Comparison of ENCODE assay signal across 8 cellular contexts in the genomic region with DNA sequence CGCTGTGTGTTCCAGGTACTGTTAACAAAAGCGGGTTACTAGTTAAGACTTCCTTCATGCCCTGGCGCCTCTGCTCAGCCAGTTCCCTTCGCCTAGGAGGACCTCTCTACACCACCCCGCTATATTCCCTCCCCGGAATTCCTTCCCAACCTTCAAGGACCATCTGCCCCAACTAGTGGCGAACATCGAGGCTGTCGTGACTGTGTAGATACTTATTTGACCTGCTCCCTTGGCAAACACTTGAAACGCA. TPM values are rescaled to one million over a fixed set of nuclear protein-coding genes. Genes with fewer than 3 reads are reported as not detected.
DNase-seq lines count a peak whose midpoint lies in the region; ATAC-seq, FAIRE-seq and TF ChIP-seq lines count a peak whose summit lies in the region.

No MANE protein-coding gene starts in this region.

- H3K4me3 ChIP-seq in esophagus muscularis mucosa (peak overlapping the region; percentile 81 to 88 (median 82)), neuron (ENCODE audit: low read length) (peak overlapping the region; percentile 90)

- no peak for TF ChIP-seq POLR2A in GM12891 (IDR thresholded peaks at IDR 0.05; ENCODE audit: low read depth, low read length)
- no peak for TF ChIP-seq POLR2A in esophagus muscularis mucosa (IDR thresholded peaks at IDR 0.05; ENCODE audit: low read depth)

- H3K27me3 ChIP-seq in esophagus muscularis mucosa (no peaks in the 10 kb centered on the region), neuron (ENCODE audit: insufficient read depth, low read length) (no peaks in the 10 kb centered on the region)

- H3K36me3 ChIP-seq in esophagus muscularis mucosa = no peaks in the 10 kb centered on the region
- H3K36me3 ChIP-seq in neuron (ENCODE audit: insufficient read depth, low read length) = no peaks in the 10 kb centered on the region

- ATAC-seq in HG02943 (IDR thresholded peaks at IDR 0.05; ENCODE audit: low read depth, unreplicated experiment) (peak; percentile 7), GM19324 (IDR thresholded peaks at IDR 0.05; ENCODE audit: low FRiP score, unreplicated experiment) (no peak)

- DNase-seq in ACHN (peak; percentile 69), GM12891 (ENCODE audit: insufficient read length, low spot score) (peak; percentile 16), RPMI8226 (peak; percentile 2), esophagus muscularis mucosa (ENCODE audit: extremely low spot score) (no peak), RKO (ENCODE audit: low spot score) (no peak)

- TF ChIP-seq CTCF in esophagus muscularis mucosa (IDR thresholded peaks at IDR 0.05) = no peak

- no peaks in the 10 kb centered on the region for H3K9me3 ChIP-seq in esophagus muscularis mucosa
- no peaks in the 10 kb centered on the region for H3K9me3 ChIP-seq in neuron (ENCODE audit: low read length)

- H2AFZ ChIP-seq in neuron (ENCODE audit: low read depth, low read length) = peak overlapping the region; percentile 79

- FAIRE-seq in GM12891 (lab: Jason Lieb, UNC) = no peak

- in situ Hi-C loops in ACHN (cut with HindIII; ENCODE audit: low pct_ligation_motif_present, low pct_unique_long_range_greater_than_20kb, low sequenced_read_pairs) = no loop called here

- intact Hi-C loops in esophagus muscularis mucosa (cut with DNase I) = loop anchor here (2.0 to 10.0 kb wide), 3 partner anchors 69 to 463 kb away; a partner anchor contains a TSS

- WGBS in esophagus muscularis mucosa = 2% methylated on average over 10 of the region's 10 CpGs

- H3K27ac ChIP-seq in esophagus muscularis mucosa (replicated peaks in 1 of 4) = peak overlapping the region; percentile 97 to 100 (median 98)

- no peak for TF ChIP-seq EP300 in esophagus muscularis mucosa (IDR thresholded peaks at IDR 0.05)

- H3K4me1 ChIP-seq in esophagus muscularis mucosa (peaks cover 20 to 30% (median 24%) of the 10 kb centered on the region in 4 donors), neuron (ENCODE audit: insufficient read depth, low read length) (peaks cover 8% of the 10 kb centered on the region)

TF ChIP-seq in GM12891, 5 proteins besides CTCF, POLR2A, EP300 and RAD21:
- no peak for TF ChIP-seq POU2F2 (IDR thresholded peaks at IDR 0.05; ENCODE audit: low read depth, low read length)
- no peak for TF ChIP-seq SPI1 (IDR thresholded peaks at IDR 0.05; ENCODE audit: low read depth, low read length)
- TF ChIP-seq PAX5 (IDR thresholded peaks at IDR 0.05; ENCODE audit: insufficient read depth, low read length, severe bottlenecking) = no peak
- no peak for TF ChIP-seq POLR2AphosphoS5 (IDR thresholded peaks at IDR 0.05; ENCODE audit: low read depth, low read length)
- TF ChIP-seq TAF1 (IDR thresholded peaks at IDR 0.05; ENCODE audit: low read depth, low read length) = no peak

RNA-seq across cellular contexts. Expression of a gene that starts 0.5 kb away (rescaled TPM):
- polyA plus RNA-seq in GM12891 (2012; ENCODE audit: low read depth, missing spikeins) = 24.0 TPM
- 100 to 1,000 TPM; 102 to 199 (median 133) TPM for total RNA-seq in esophagus muscularis mucosa

RNA-seq across cellular contexts. Expression of a gene that starts 9.6 kb away (rescaled TPM):
- polyA plus RNA-seq in GM12891 (2012; ENCODE audit: low read depth, missing spikeins) = 95.9 TPM
- 100 to 1,000 TPM; 150 to 194 (median 168) TPM for total RNA-seq in esophagus muscularis mucosa

Comparison
In these comparisons a context has a peak if more than half of its experiments do, and no peak if none do; other contexts are left out.
1. DNase-seq: peak in ACHN (single experiment), GM12891 (single experiment) and RPMI8226 (single experiment); none in esophagus muscularis mucosa (single experiment) and RKO (single experiment).